ENCODE assay signal across 8 cellular contexts in the genomic region with DNA sequence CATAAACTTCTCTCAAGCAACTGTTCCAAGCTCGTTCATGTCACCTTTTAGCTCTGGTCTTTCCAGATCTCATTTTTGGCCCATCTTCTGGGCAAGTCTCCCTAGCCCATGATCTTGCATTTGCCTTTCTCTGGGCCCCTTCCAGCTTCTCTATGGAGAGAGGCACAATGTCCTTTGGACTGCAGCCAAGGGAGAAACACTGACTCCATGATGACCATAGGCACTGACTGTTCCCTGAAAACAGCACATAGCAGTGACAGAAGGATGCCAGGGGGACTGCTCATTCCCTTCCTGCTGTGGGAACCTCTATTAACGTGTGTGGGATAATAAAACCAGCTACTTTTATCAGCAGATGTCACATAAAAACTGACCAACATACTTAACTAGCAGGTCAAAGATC.
DNase-seq lines count a peak whose midpoint lies in the region; ATAC-seq and TF ChIP-seq lines count a peak whose summit lies in the region.

No MANE protein-coding gene starts in this region.

- no peak for TF ChIP-seq POLR2A in sigmoid colon (IDR thresholded peaks at IDR 0.05)

- H3K27ac ChIP-seq in RWPE2 (ENCODE audit: poor library complexity, severe bottlenecking) (peak overlapping the region; percentile 25), sigmoid colon (peak overlapping the region; percentile 54 to 76 (median 74))

- TF ChIP-seq CTCF in RWPE2 (IDR thresholded peaks at IDR 0.05; ENCODE audit: poor library complexity, severe bottlenecking) (no peak), sigmoid colon (IDR thresholded peaks at IDR 0.05) (no peak)

- peaks cover 10% of the 10 kb centered on the region for H3K4me1 ChIP-seq in RWPE2 (ENCODE audit: insufficient read depth, poor library complexity, severe bottlenecking)
- H3K4me1 ChIP-seq in sigmoid colon, result peaks cover 0 to 20% (median 18%) of the 10 kb centered on the region in 4 donors

- DNase-seq in EH (ENCODE audit: low read depth), result peak; percentile 96
- DNase-seq in RWPE2 (ENCODE audit: low spot score), result no peak
- DNase-seq in globus pallidus (ENCODE audit: low spot score), result peak; percentile 14
- peak; percentile 90 for DNase-seq in sigmoid colon
- no peak for DNase-seq in 8988T

- H3K9me3 ChIP-seq in RWPE2 (ENCODE audit: severe bottlenecking) (no peaks in the 10 kb centered on the region), sigmoid colon (no peaks in the 10 kb centered on the region)

- H3K36me3 ChIP-seq in RWPE2 (ENCODE audit: low read depth), result no peaks in the 10 kb centered on the region
- no peaks in the 10 kb centered on the region for H3K36me3 ChIP-seq in sigmoid colon

- WGBS in sigmoid colon, 2 donors, result 45 to 61% methylated on average over 2 of the region's 2 CpGs

- intact Hi-C loops in sigmoid colon (cut with DNase I), result no loop called here

- peak; percentile 58 to 91 (median 69) for TF ChIP-seq EP300 in sigmoid colon (IDR thresholded peaks at IDR 0.05)

- H3K27me3 ChIP-seq in RWPE2 (ENCODE audit: insufficient read depth, poor library complexity, severe bottlenecking) (no peaks in the 10 kb centered on the region), sigmoid colon (no peaks in the 10 kb centered on the region)

- ATAC-seq in RWPE2 (ENCODE audit: low read depth) (peak; percentile 51; the same call in 2 of the 3 replicates), HG02885 (IDR thresholded peaks at IDR 0.05; ENCODE audit: poor library complexity, unreplicated experiment) (no peak), HG03460 (IDR thresholded peaks at IDR 0.05; ENCODE audit: unreplicated experiment) (no peak), HG02870 (IDR thresholded peaks at IDR 0.05; ENCODE audit: unreplicated experiment) (no peak)

- H3K4me3 ChIP-seq in RWPE2 (ENCODE audit: severe bottlenecking), result no peak overlapping the region
- H3K4me3 ChIP-seq in sigmoid colon, result no peak overlapping the region

Comparison
In these comparisons a context has a peak if more than half of its experiments do, and no peak if none do; other contexts are left out.
1. DNase-seq: peak in EH (single experiment), globus pallidus (single experiment) and sigmoid colon (single experiment); none in RWPE2 (single experiment) and 8988T (single experiment).